ENCODE assay signal across 8 cellular contexts in the genomic region with DNA sequence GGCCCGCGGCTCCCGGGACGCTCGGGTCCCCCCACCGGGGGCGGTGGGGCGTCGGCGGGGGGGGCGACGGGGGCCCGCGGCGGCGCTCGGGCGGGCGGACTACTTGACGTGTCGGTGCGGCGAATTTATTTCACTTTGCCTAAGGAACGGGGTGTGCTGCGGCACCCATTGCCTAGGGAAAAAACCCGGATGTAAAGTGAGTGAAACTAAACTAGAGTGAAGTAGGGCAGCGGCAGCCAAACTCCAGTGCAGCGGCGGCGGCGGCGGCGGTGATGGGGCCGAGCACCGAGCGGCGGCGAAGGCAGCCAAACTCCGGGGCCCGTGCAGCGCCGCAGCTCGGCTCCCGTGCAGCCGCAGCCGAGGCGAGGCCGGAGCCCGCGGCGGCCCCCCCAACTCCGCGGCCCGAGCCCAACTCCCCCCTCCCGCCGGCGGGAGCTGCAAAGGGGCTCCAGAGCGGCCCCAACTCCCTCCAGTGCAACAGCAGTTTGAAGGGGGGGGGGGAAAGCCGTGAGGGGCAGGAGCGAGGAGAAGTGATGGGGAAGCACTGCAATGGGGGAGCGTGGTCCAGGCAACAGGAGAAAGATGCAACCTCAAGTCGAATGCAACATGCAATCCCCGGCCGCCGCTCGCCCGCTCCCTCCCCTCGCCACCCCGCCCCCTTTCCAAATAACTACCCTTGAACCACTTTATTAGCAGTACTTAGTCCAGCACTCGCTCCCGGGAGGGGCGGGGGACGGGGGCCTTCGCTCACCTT. TPM values are rescaled to one million over a fixed set of nuclear protein-coding genes. Genes with fewer than 3 reads are reported as not detected.
DNase-seq lines count a peak whose midpoint lies in the region; ATAC-seq, FAIRE-seq and TF ChIP-seq lines count a peak whose summit lies in the region.

No MANE protein-coding gene starts in this region.

- H3K9me3 Mint-ChIP-seq in activated naive CD8-positive, alpha-beta T cell (ENCODE audit: low read depth) = no peaks in the 10 kb centered on the region

- H3K4me3 Mint-ChIP-seq in activated naive CD8-positive, alpha-beta T cell = peak overlapping the region; percentile 89

- H3K27ac ChIP-seq in SK-N-SH (ENCODE audit: low read depth in 2 of 2, low read length in 1 of 2) = peak overlapping the region; percentile 84 to 98
- H3K27ac ChIP-seq in pancreas = peak overlapping the region; percentile 39 to 93 (median 87)
- H3K27ac ChIP-seq in tibial artery = peak overlapping the region; percentile 94 to 95

- H3K36me3 Mint-ChIP-seq in activated naive CD8-positive, alpha-beta T cell = no peaks in the 10 kb centered on the region

- peak overlapping the region; percentile 94 for H2AFZ ChIP-seq in SK-N-SH (ENCODE audit: low read depth)

- no peaks in the 10 kb centered on the region for H3K36me3 ChIP-seq in SK-N-SH (replicated peaks in 1 of 2; ENCODE audit: control insufficient read depth in 1 of 2, insufficient read depth in 2 of 2, low read length in 1 of 2)
- no peaks in the 10 kb centered on the region for H3K36me3 ChIP-seq in pancreas
- H3K36me3 ChIP-seq in tibial artery = no peaks in the 10 kb centered on the region

- FAIRE-seq in pancreas (lab: Jason Lieb, UNC) = no peak

- H3K4me3 ChIP-seq in SK-N-SH (ENCODE audit: low read depth in 2 of 2, low read length in 1 of 2) (peak overlapping the region; percentile 66 to 84), pancreas (peak overlapping the region; percentile 69 to 73 (median 70)), tibial artery (peak overlapping the region; percentile 80 to 83)

- H3K79me2 ChIP-seq in SK-N-SH (ENCODE audit: insufficient read depth) = peaks cover 27% of the 10 kb centered on the region

- H3K27me3 Mint-ChIP-seq in activated naive CD8-positive, alpha-beta T cell = no peaks in the 10 kb centered on the region

- H3K4me2 ChIP-seq in SK-N-SH = peak overlapping the region; percentile 88

- intact Hi-C loops in Right ventricle myocardium inferior (cut with DNase I) = loop anchor here (5.0 to 10.0 kb wide), 5 partner anchors 50 to 275 kb away; a partner anchor contains a TSS
- intact Hi-C loops in pancreas (cut with DNase I) = no loop called here
- intact Hi-C loops in tibial artery (cut with DNase I; ENCODE audit: low total_unique reads) = loop anchor here (5.0 kb wide), 1 partner anchor 565 kb away; no protein-coding TSS in a partner anchor

- no peaks in the 10 kb centered on the region for H3K9me3 ChIP-seq in SK-N-SH
- no peaks in the 10 kb centered on the region for H3K9me3 ChIP-seq in pancreas
- H3K9me3 ChIP-seq in tibial artery = no peaks in the 10 kb centered on the region

- H3K27ac Mint-ChIP-seq in activated naive CD8-positive, alpha-beta T cell = peak overlapping the region; percentile 78

- TF ChIP-seq RAD21 in SK-N-SH (IDR thresholded peaks at IDR 0.05; ENCODE audit: low read length) = no peak

- H3K27me3 ChIP-seq in SK-N-SH (ENCODE audit: insufficient read depth) (no peaks in the 10 kb centered on the region), pancreas (no peaks in the 10 kb centered on the region), tibial artery (no peaks in the 10 kb centered on the region)

- CTCF ChIA-PET in HEK293T (lab: Yijun Ruan, JAX) = no interaction called here
- CTCF ChIA-PET in SK-N-SH (lab: Yijun Ruan, JAX) = interaction anchor here (1.4 kb wide), 1 partner anchor 116 kb away, joined by 4 read pairs; no protein-coding TSS in a partner anchor

- H3K9ac ChIP-seq in SK-N-SH = peak overlapping the region; percentile 90

- H3K4me1 Mint-ChIP-seq in activated naive CD8-positive, alpha-beta T cell (ENCODE audit: low read depth) = peaks cover 35% of the 10 kb centered on the region

- no peak for TF ChIP-seq EP300 in SK-N-SH (IDR thresholded peaks at IDR 0.05; ENCODE audit: borderline replicate concordance in 1 of 2, low read depth in 1 of 2, low read length in 1 of 2)

- POLR2A ChIA-PET in HEK293T (lab: Yijun Ruan, JAX) = interaction anchor here (1.3 to 1.4 kb wide), 2 partner anchors 117 to 122 kb away, joined by 3 to 4 read pairs; no protein-coding TSS in a partner anchor
- POLR2A ChIA-PET in SK-N-SH (lab: Yijun Ruan, JAX) = interaction anchor here (0.6 to 1.1 kb wide), 2 partner anchors 117 to 207 kb away, joined by 3 to 5 read pairs; no protein-coding TSS in a partner anchor

- peaks cover 19% of the 10 kb centered on the region for H3F3A ChIP-seq in SK-N-SH (replicated peaks; ENCODE audit: insufficient read depth)

- WGBS in SK-N-SH (ENCODE audit: low lambda C conversion rate) = 0% methylated on average over 14 of the region's 74 CpGs
- WGBS in pancreas, 2 donors = 0 to 2% methylated on average over 40 to 74 of the region's 74 CpGs

- no peaks in the 10 kb centered on the region for H3K9me2 ChIP-seq in SK-N-SH

- no peak for TF ChIP-seq CTCF in SK-N-SH (IDR thresholded peaks at IDR 0.05)
- TF ChIP-seq CTCF in pancreas (IDR thresholded peaks at IDR 0.05) = no peak
- TF ChIP-seq CTCF in tibial artery (IDR thresholded peaks at IDR 0.05) = no peak

- ATAC-seq in Right ventricle myocardium inferior (peak; percentile 33), pancreas (peak; percentile 41 to 67 (median 57))

- H4K20me1 ChIP-seq in SK-N-SH (ENCODE audit: insufficient read depth) = peaks cover 18% of the 10 kb centered on the region; the same call in 1 of the 2 replicates

- peak; percentile 74 for DNase-seq in GM04504 (ENCODE audit: low read depth)
- peak; percentile 54 for DNase-seq in HEK293T (ENCODE audit: extremely low spot score)
- DNase-seq in MV-4-11 (lab: John Stamatoyannopoulos, UW) = peak; percentile 78
- peak; percentile 79 for DNase-seq in SK-N-SH
- peak; percentile 90 for DNase-seq in Right ventricle myocardium inferior (ENCODE audit: missing footprints)
- DNase-seq in pancreas = peak; percentile 75 to 87 (median 80)
- peak; percentile 76 to 86 for DNase-seq in tibial artery

- peaks cover 13 to 22% of the 10 kb centered on the region in 2 experiments; a peak in 2 of 4 replicates for H3K4me1 ChIP-seq in SK-N-SH (ENCODE audit: control insufficient read depth in 1 of 2, insufficient read depth in 2 of 2, low read depth in 1 of 2, low read length in 1 of 2)
- peaks cover 0 to 20% (median 13%) of the 10 kb centered on the region in 3 donors for H3K4me1 ChIP-seq in pancreas
- H3K4me1 ChIP-seq in tibial artery = peaks cover 0 to 35% (median 11%) of the 10 kb centered on the region in 4 donors

TF ChIP-seq in HEK293T, 16 proteins besides CTCF, POLR2A, EP300 and RAD21:
- no peak for TF ChIP-seq LEF1 (IDR thresholded peaks at IDR 0.05; ENCODE audit: borderline replicate concordance)
- no peak for TF ChIP-seq CTBP1 (IDR thresholded peaks at IDR 0.05; ENCODE audit: borderline replicate concordance)
- TF ChIP-seq ARNT (IDR thresholded peaks at IDR 0.05) = no peak
- no peak for TF ChIP-seq NFRKB (IDR thresholded peaks at IDR 0.05)
- TF ChIP-seq FOXK2 (IDR thresholded peaks at IDR 0.05) = no peak
- no peak for TF ChIP-seq HDGF (IDR thresholded peaks at IDR 0.05; ENCODE audit: borderline replicate concordance)
- TF ChIP-seq BHLHE40 (IDR thresholded peaks at IDR 0.05; ENCODE audit: borderline replicate concordance) = no peak
- TF ChIP-seq SP1 (IDR thresholded peaks at IDR 0.05) = no peak

TF ChIP-seq in SK-N-SH, 30 proteins besides CTCF, POLR2A, EP300 and RAD21:
- peak; percentile 96 for TF ChIP-seq RCOR1 (IDR thresholded peaks at IDR 0.05; ENCODE audit: low read length)
- no peak for TF ChIP-seq TEAD4 (IDR thresholded peaks at IDR 0.05; ENCODE audit: borderline replicate concordance, insufficient read depth)
- TF ChIP-seq CHD2 (IDR thresholded peaks at IDR 0.05; ENCODE audit: low read length, partially characterized antibody) = peak; percentile 80
- no peak for TF ChIP-seq FOXM1 (IDR thresholded peaks at IDR 0.05; ENCODE audit: low read depth)
- peak; percentile 71 for TF ChIP-seq TAF1 (IDR thresholded peaks at IDR 0.05; ENCODE audit: borderline replicate concordance, low read depth, low read length)
- peak; percentile 72; the same call in 1 of the 2 replicates for TF ChIP-seq SIN3A (IDR thresholded peaks at IDR 0.05; ENCODE audit: borderline replicate concordance, low read depth, low read length)
- no peak for TF ChIP-seq SMC3 (IDR thresholded peaks at IDR 0.05; ENCODE audit: low read depth, low read length)
- TF ChIP-seq MXI1 (IDR thresholded peaks at IDR 0.05; ENCODE audit: low read depth, low read length) = peak; percentile 57
- TF ChIP-seq POLR2AphosphoS5 (IDR thresholded peaks at IDR 0.05; ENCODE audit: low read depth, low read length) = peak; percentile 60; the same call in 1 of the 2 replicates
- TF ChIP-seq ELF1 (IDR thresholded peaks at IDR 0.05) = peak; percentile 72
- TF ChIP-seq, protein P1, sequence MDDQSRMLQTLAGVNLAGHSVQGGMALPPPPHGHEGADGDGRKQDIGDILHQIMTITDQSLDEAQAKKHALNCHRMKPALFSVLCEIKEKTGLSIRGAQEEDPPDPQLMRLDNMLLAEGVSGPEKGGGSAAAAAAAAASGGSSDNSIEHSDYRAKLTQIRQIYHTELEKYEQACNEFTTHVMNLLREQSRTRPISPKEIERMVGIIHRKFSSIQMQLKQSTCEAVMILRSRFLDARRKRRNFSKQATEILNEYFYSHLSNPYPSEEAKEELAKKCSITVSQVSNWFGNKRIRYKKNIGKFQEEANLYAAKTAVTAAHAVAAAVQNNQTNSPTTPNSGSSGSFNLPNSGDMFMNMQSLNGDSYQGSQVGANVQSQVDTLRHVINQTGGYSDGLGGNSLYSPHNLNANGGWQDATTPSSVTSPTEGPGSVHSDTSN (IDR thresholded peaks at IDR 0.05) = peak; percentile 74
- 0 out of 2 replicates have a peak, but pooled peaks have one; percentile 19 for TF ChIP-seq YY1 (IDR thresholded peaks at IDR 0.05; ENCODE audit: low read depth)
TF ChIP-seq in SK-N-SH: peak in this region for 9.

RNA-seq across cellular contexts. Expression of a gene that starts 0.6 kb away (rescaled TPM):
- 18.8 and 20.9 TPM in 2 replicates for polyA plus RNA-seq in SK-N-SH (2012; rRNA removed)
- polyA plus RNA-seq in SK-N-SH (2012; cell fraction: cytosol; rRNA removed) = 14.3 and 16.7 TPM in 2 replicates
- 59.1 and 60.8 TPM in 2 replicates for polyA plus RNA-seq in SK-N-SH (2012; cell fraction: nucleus; rRNA removed)
- 35.4 TPM for total RNA-seq in Right ventricle myocardium inferior
- total RNA-seq in pancreas = 10 to 100 TPM; 11.8 to 30.3 (median 14.9) TPM
- polyA plus RNA-seq in pancreas = 10 to 100 TPM; 11.4 to 13.1 TPM

Comparison
In these comparisons a context has a peak if more than half of its experiments do, and no peak if none do; other contexts are left out.
1. Peak in every context shown above with its lines: DNase-seq, ATAC-seq, H3K4me3 ChIP-seq and H3K27ac ChIP-seq.
2. intact Hi-C loops: an anchor here in Right ventricle myocardium inferior (5.0 to 10.0 kb wide) and tibial artery (5.0 kb wide); none called in pancreas.